In genomic region chr2:237692601-237693079, GRCh38 we compare ENCODE assay signal across 1 cellular context.
TF ChIP-seq lines count a peak whose summit lies in the region.

No MANE protein-coding gene starts in this region.

TF ChIP-seq in HepG2, 621 proteins besides CTCF, POLR2A, EP300 and RAD21 (continued from another document and continues in another):
- TF ChIP-seq ARID5B (CRISPR knock-in tag; IDR thresholded peaks at IDR 0.05) (no peak), ZFP36L1 (CRISPR knock-in tag; IDR thresholded peaks at IDR 0.05) (peak; percentile 18; the same call in 1 of the 2 replicates), FOXC1 (CRISPR knock-in tag; IDR thresholded peaks at IDR 0.05; ENCODE audit: borderline replicate concordance) (peak; percentile 77; the same call in 1 of the 2 replicates), KAT7 (CRISPR knock-in tag; IDR thresholded peaks at IDR 0.05; ENCODE audit: borderline replicate concordance) (no peak), FOXK1 (CRISPR knock-in tag; IDR thresholded peaks at IDR 0.05; ENCODE audit: borderline replicate concordance, low read depth) (no peak), GLMP (CRISPR knock-in tag; IDR thresholded peaks at IDR 0.05; ENCODE audit: borderline replicate concordance) (no peak), LBX2 (CRISPR knock-in tag; IDR thresholded peaks at IDR 0.05; ENCODE audit: borderline replicate concordance) (no peak), CENPX (CRISPR knock-in tag; IDR thresholded peaks at IDR 0.05) (no peak), ZNF263 (CRISPR knock-in tag; IDR thresholded peaks at IDR 0.05) (peak; percentile 71; the same call in 1 of the 2 replicates), KLF6 (CRISPR knock-in tag; IDR thresholded peaks at IDR 0.05) (no peak), ELF4 (CRISPR knock-in tag; IDR thresholded peaks at IDR 0.05; ENCODE audit: borderline replicate concordance) (no peak), SRY (CRISPR knock-in tag; IDR thresholded peaks at IDR 0.05) (no peak), FOXM1 (CRISPR knock-in tag; IDR thresholded peaks at IDR 0.05) (no peak), E2F5 (CRISPR knock-in tag; conservative IDR thresholded peaks at IDR 0.05) (0 out of 2 replicates have a peak, but pooled peaks have one; percentile 14), ZNF335 (CRISPR knock-in tag; IDR thresholded peaks at IDR 0.05) (no peak), MAZ (IDR thresholded peaks at IDR 0.05; ENCODE audit: borderline replicate concordance, low read depth, low read length) (no peak), MAZ (CRISPR knock-in tag; IDR thresholded peaks at IDR 0.05; ENCODE audit: low read depth) (no peak), SP1 (IDR thresholded peaks at IDR 0.05) (no peak), SP1 (CRISPR knock-in tag; IDR thresholded peaks at IDR 0.05) (no peak), GMEB1 (CRISPR knock-in tag; IDR thresholded peaks at IDR 0.05; ENCODE audit: borderline replicate concordance) (no peak), RBAK (CRISPR knock-in tag; IDR thresholded peaks at IDR 0.05) (no peak), ZNF264 (CRISPR knock-in tag; IDR thresholded peaks at IDR 0.05) (no peak), EZH2 (conservative IDR thresholded peaks at IDR 0.05; ENCODE audit: low read depth, low read length) (no peak), ZNF446 (CRISPR knock-in tag; IDR thresholded peaks at IDR 0.05) (no peak), CERS6 (CRISPR knock-in tag; IDR thresholded peaks at IDR 0.05) (no peak), ZC3H4 (CRISPR knock-in tag; IDR thresholded peaks at IDR 0.05; ENCODE audit: borderline replicate concordance) (no peak), SOX13 (IDR thresholded peaks at IDR 0.05) (no peak), SOX13 (CRISPR knock-in tag; conservative IDR thresholded peaks at IDR 0.05 in 1 of 2, IDR thresholded peaks at IDR 0.05 in 1 of 2) (no peak), ZNF597 (CRISPR knock-in tag; IDR thresholded peaks at IDR 0.05) (no peak), ZNF232 (CRISPR knock-in tag; IDR thresholded peaks at IDR 0.05; ENCODE audit: borderline replicate concordance) (no peak), TEF (CRISPR knock-in tag; IDR thresholded peaks at IDR 0.05) (no peak), IRF9 (CRISPR knock-in tag; IDR thresholded peaks at IDR 0.05; ENCODE audit: borderline replicate concordance) (peak; percentile 80; the same call in 1 of the 2 replicates), ZBTB4 (CRISPR knock-in tag; IDR thresholded peaks at IDR 0.05; ENCODE audit: borderline replicate concordance) (no peak), NCOA2 (CRISPR knock-in tag; IDR thresholded peaks at IDR 0.05) (no peak), ZBTB10 (CRISPR knock-in tag; IDR thresholded peaks at IDR 0.05; ENCODE audit: borderline replicate concordance) (no peak), SMARCE1 (IDR thresholded peaks at IDR 0.05; ENCODE audit: borderline replicate concordance) (no peak), SOX6 (IDR thresholded peaks at IDR 0.05) (no peak), SOX6 (CRISPR knock-in tag; IDR thresholded peaks at IDR 0.05) (no peak), ZSCAN9 (CRISPR knock-in tag; IDR thresholded peaks at IDR 0.05; ENCODE audit: borderline replicate concordance) (0 out of 2 replicates have a peak, but pooled peaks have one; percentile 16), NAIF1 (CRISPR knock-in tag; IDR thresholded peaks at IDR 0.05; ENCODE audit: borderline replicate concordance) (no peak), ZNF678 (CRISPR knock-in tag; IDR thresholded peaks at IDR 0.05) (no peak), ZNF431 (CRISPR knock-in tag; IDR thresholded peaks at IDR 0.05; ENCODE audit: borderline replicate concordance, low read depth) (no peak), KLF15 (CRISPR knock-in tag; IDR thresholded peaks at IDR 0.05; ENCODE audit: borderline replicate concordance) (no peak), ZBTB20 (CRISPR knock-in tag; IDR thresholded peaks at IDR 0.05; ENCODE audit: borderline replicate concordance, low read depth) (no peak), ZNF782 (CRISPR knock-in tag; IDR thresholded peaks at IDR 0.05; ENCODE audit: borderline replicate concordance) (no peak), CC2D1A (CRISPR knock-in tag; IDR thresholded peaks at IDR 0.05) (no peak), ZNF138 (CRISPR knock-in tag; IDR thresholded peaks at IDR 0.05; ENCODE audit: low read depth) (no peak), MAFF (IDR thresholded peaks at IDR 0.05; ENCODE audit: low read depth, low read length) (no peak), MXD1 (CRISPR knock-in tag; IDR thresholded peaks at IDR 0.05) (peak; percentile 79)
